1 cellular context compared by ENCODE assay signal in genomic region chr5:172188033-172188892, GRCh38.
TF ChIP-seq lines count a peak whose summit lies in the region.

Gene STK10 (minus strand): TSS chr5:172188224. CDS start chr5:172188042, 182 bp downstream.

TF ChIP-seq in K562, 482 proteins besides CTCF, POLR2A, EP300 and RAD21 (continued from another document and continues in another):
- TF ChIP-seq TCF15 (CRISPR knock-in tag; IDR thresholded peaks at IDR 0.05) (no peak), ZNF124 (CRISPR knock-in tag; IDR thresholded peaks at IDR 0.05) (no peak), NBN (IDR thresholded peaks at IDR 0.05; ENCODE audit: low read depth) (no peak), TRIM24 (IDR thresholded peaks at IDR 0.05) (0 out of 4 replicates have a peak, but pooled peaks of 1 of the 2 experiments have one; percentile 16), PHF21A (IDR thresholded peaks at IDR 0.05; ENCODE audit: borderline replicate concordance, low read depth) (no peak), CREM (IDR thresholded peaks at IDR 0.05; ENCODE audit: low read depth) (peak; percentile 51; the same call in 1 of the 2 replicates), CBX3 (IDR thresholded peaks at IDR 0.05; ENCODE audit: borderline replicate concordance in 1 of 2, low read length in 2 of 2) (peak in 1 of 2 experiments; percentile 67; a peak in 1 of 3 replicates), MTA3 (IDR thresholded peaks at IDR 0.05; ENCODE audit: borderline replicate concordance) (peak; percentile 90), ETV1 (tag; conservative IDR thresholded peaks at IDR 0.05; ENCODE audit: low read depth) (no peak), MNT (conservative IDR thresholded peaks at IDR 0.05) (peak; percentile 72 to 85), FOXA3 (CRISPR knock-in tag; conservative IDR thresholded peaks at IDR 0.05 in 1 of 2, IDR thresholded peaks at IDR 0.05 in 1 of 2) (no peak), CHD2 (IDR thresholded peaks at IDR 0.05; ENCODE audit: low read depth, low read length) (0 out of 2 replicates have a peak, but pooled peaks have one; percentile 11), ZBTB7A (IDR thresholded peaks at IDR 0.05; ENCODE audit: borderline replicate concordance, control insufficient read depth, low read depth, low read length) (peak; percentile 42), GATAD2A (IDR thresholded peaks at IDR 0.05) (no peak), ZNF511 (CRISPR knock-in tag; IDR thresholded peaks at IDR 0.05) (no peak), KLF10 (CRISPR knock-in tag; IDR thresholded peaks at IDR 0.05) (no peak), MEF2A (IDR thresholded peaks at IDR 0.05; ENCODE audit: control insufficient read depth, low read depth, low read length) (no peak), ZSCAN29 (IDR thresholded peaks at IDR 0.05) (no peak), POLR2AphosphoS2 (IDR thresholded peaks at IDR 0.05; ENCODE audit: low read length) (no peak), TCF7L2 (IDR thresholded peaks at IDR 0.05; ENCODE audit: low read depth, low read length) (no peak), JUND (IDR thresholded peaks at IDR 0.05; ENCODE audit: borderline replicate concordance, low read depth, low read length) (peak; percentile 38), JUND (tag; IDR thresholded peaks at IDR 0.05; ENCODE audit: borderline replicate concordance, low read depth, low read length) (no peak), SMC3 (conservative IDR thresholded peaks at IDR 0.05; ENCODE audit: insufficient read depth, low read depth, low read length) (peak; percentile 90), DIDO1 (tag; IDR thresholded peaks at IDR 0.05; ENCODE audit: low read depth) (no peak), POLR2H (tag; IDR thresholded peaks at IDR 0.05; ENCODE audit: low read depth) (no peak), PHF8 (IDR thresholded peaks at IDR 0.05; ENCODE audit: borderline replicate concordance, low read length) (peak; percentile 49; the same call in 1 of the 2 replicates), USF1 (CRISPR knock-in tag; IDR thresholded peaks at IDR 0.05) (no peak), CSDE1 (IDR thresholded peaks at IDR 0.05) (no peak), ZBTB2 (IDR thresholded peaks at IDR 0.05) (peak; percentile 57; the same call in 1 of the 2 replicates), ZKSCAN8 (CRISPR knock-in tag; IDR thresholded peaks at IDR 0.05) (no peak), GABPB2 (CRISPR knock-in tag; conservative IDR thresholded peaks at IDR 0.05) (no peak), SMARCA5 (IDR thresholded peaks at IDR 0.05) (0 out of 2 replicates have a peak, but pooled peaks have one; percentile 17), ZNF41 (CRISPR knock-in tag; conservative IDR thresholded peaks at IDR 0.05) (no peak), ZFP30 (CRISPR knock-in tag; IDR thresholded peaks at IDR 0.05; ENCODE audit: borderline replicate concordance) (no peak), MTA1 (IDR thresholded peaks at IDR 0.05; ENCODE audit: borderline replicate concordance) (peak; percentile 18; the same call in 1 of the 2 replicates), HMG20A (CRISPR knock-in tag; conservative IDR thresholded peaks at IDR 0.05) (no peak), DPF2 (IDR thresholded peaks at IDR 0.05) (no peak), PRDM10 (IDR thresholded peaks at IDR 0.05; ENCODE audit: partially characterized antibody) (peak; percentile 43), SLC30A9 (CRISPR knock-in tag; IDR thresholded peaks at IDR 0.05) (no peak), ZNF280A (IDR thresholded peaks at IDR 0.05; ENCODE audit: low read depth, partially characterized antibody) (no peak), RBM25 (IDR thresholded peaks at IDR 0.05; ENCODE audit: low read depth, low read length, severe bottlenecking) (no peak), GATA2 (CRISPR knock-in tag; IDR thresholded peaks at IDR 0.05) (no peak), CBX1 (IDR thresholded peaks at IDR 0.05; ENCODE audit: low read depth) (peak; percentile 71), ZNF57 (CRISPR knock-in tag; IDR thresholded peaks at IDR 0.05) (no peak), REST (CRISPR knock-in tag; IDR thresholded peaks at IDR 0.05; ENCODE audit: low read depth) (peak; percentile 57; the same call in 1 of the 2 replicates), HSF4 (CRISPR knock-in tag; IDR thresholded peaks at IDR 0.05; ENCODE audit: borderline replicate concordance) (no peak), ZNF175 (CRISPR knock-in tag; IDR thresholded peaks at IDR 0.05; ENCODE audit: low read depth) (no peak), XRCC5 (IDR thresholded peaks at IDR 0.05; ENCODE audit: low read depth, low read length) (peak; percentile 85; the same call in 1 of the 2 replicates), ZNF551 (CRISPR knock-in tag; IDR thresholded peaks at IDR 0.05) (no peak), KHSRP (IDR thresholded peaks at IDR 0.05) (no peak), HES1 (IDR thresholded peaks at IDR 0.05; ENCODE audit: low read depth) (no peak), RBM34 (IDR thresholded peaks at IDR 0.05; ENCODE audit: borderline replicate concordance, insufficient read depth, low read length) (no peak), E2F6 (IDR thresholded peaks at IDR 0.05; ENCODE audit: borderline replicate concordance in 1 of 2, extremely low read depth in 1 of 2, insufficient read depth in 1 of 2, insufficient read length in 1 of 2, low read depth in 1 of 2, low read length in 1 of 2, poor library complexity in 1 of 2, severe bottlenecking in 1 of 2) (peak; percentile 41 to 60), ZNF507 (tag; conservative IDR thresholded peaks at IDR 0.05) (no peak)
